Comparison of ENCODE assay signal across 8 cellular contexts in the genomic region with DNA sequence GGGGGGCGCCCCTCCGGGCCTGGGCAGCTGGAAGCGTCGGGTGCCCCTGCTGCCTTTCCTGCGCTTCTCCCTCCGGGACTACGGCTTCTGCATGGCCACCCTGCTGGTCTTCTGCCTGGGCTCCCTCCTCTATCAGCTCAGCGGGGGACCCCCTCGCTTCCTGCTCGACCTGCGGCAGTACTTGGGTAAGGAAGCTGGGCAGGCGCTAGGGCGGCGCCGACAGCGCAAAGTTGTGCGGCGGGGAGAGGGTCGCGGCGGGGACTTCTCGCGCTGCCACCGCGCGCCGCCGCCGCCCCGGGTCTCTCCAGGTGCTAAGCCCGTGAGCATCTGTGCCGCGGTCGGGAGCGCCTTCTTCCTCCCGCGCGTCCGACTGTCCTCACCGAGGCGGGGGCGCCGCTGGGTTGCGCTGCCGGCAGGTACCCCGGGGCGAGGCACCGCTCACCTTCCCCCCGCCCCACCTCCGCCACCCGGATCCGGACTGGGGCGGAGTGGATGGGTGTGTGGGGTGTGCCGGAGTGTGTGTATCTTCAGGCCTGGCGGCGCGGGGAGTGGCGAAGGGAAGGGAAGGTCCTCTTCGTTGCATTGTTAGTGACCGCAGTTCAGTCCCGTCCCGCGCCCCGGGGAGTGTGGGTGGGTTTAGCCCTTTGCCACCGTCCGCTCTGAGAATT. TPM values are rescaled to one million over a fixed set of nuclear protein-coding genes. Genes with fewer than 3 reads are reported as not detected.
DNase-seq lines count a peak whose midpoint lies in the region; ATAC-seq and TF ChIP-seq lines count a peak whose summit lies in the region.

No MANE protein-coding gene starts in this region.

- H3K27me3 Mint-ChIP-seq in activated CD4-positive, alpha-beta memory T cell treated with anti-CD3 and anti-CD28 coated beads for 36 hours: peaks cover 8% of the 10 kb centered on the region
- peaks cover 5% of the 10 kb centered on the region for H3K27me3 Mint-ChIP-seq in endothelial cell (ENCODE audit: unreplicated experiment)

- TF ChIP-seq CTCF in endothelial cell (IDR thresholded peaks at IDR 0.05; ENCODE audit: unreplicated experiment) (no peak), suprapubic skin (IDR thresholded peaks at IDR 0.05) (no peak)

- H3K36me3 ChIP-seq in suprapubic skin: no peaks in the 10 kb centered on the region

- TF ChIP-seq POLR2A in suprapubic skin (IDR thresholded peaks at IDR 0.05): no peak

- POLR2A ChIA-PET in activated CD4-positive, alpha-beta memory T cell treated with anti-CD3 and anti-CD28 coated beads for 36 hours (lab: Charles Lee): interaction anchor here (0.6 to 2.7 kb wide), 4 partner anchors 10 to 1852 kb away, joined by 3 to 11 read pairs (median 6); a partner anchor contains a TSS

- H3K9me3 Mint-ChIP-seq in activated CD4-positive, alpha-beta memory T cell treated with anti-CD3 and anti-CD28 coated beads for 36 hours: no peaks in the 10 kb centered on the region
- H3K9me3 Mint-ChIP-seq in endothelial cell (ENCODE audit: unreplicated experiment): no peaks in the 10 kb centered on the region

- H3K4me3 ChIP-seq in mononuclear cell (ENCODE audit: low read length) (peak overlapping the region; percentile 65), suprapubic skin (peak overlapping the region; percentile 93)

- no peak for TF ChIP-seq EP300 in suprapubic skin (IDR thresholded peaks at IDR 0.05)

- peak; percentile 25 for ATAC-seq in GM19372 (IDR thresholded peaks at IDR 0.05; ENCODE audit: low read depth, unreplicated experiment)

- H3K27ac Mint-ChIP-seq in activated CD4-positive, alpha-beta memory T cell treated with anti-CD3 and anti-CD28 coated beads for 36 hours: no peak overlapping the region
- no peak overlapping the region for H3K27ac Mint-ChIP-seq in endothelial cell (ENCODE audit: unreplicated experiment)

- H3K4me1 ChIP-seq in mononuclear cell (ENCODE audit: insufficient read depth, low read length) (peaks cover 26% of the 10 kb centered on the region), suprapubic skin (peaks cover 36% of the 10 kb centered on the region)

- CTCF ChIA-PET in activated CD4-positive, alpha-beta memory T cell treated with anti-CD3 and anti-CD28 coated beads for 36 hours (lab: Charles Lee): interaction anchor here (0.6 to 2.1 kb wide), 5 partner anchors 10 to 296 kb away, joined by 3 to 13 read pairs (median 5); no protein-coding TSS in a partner anchor

- DNase-seq in AG20443 (ENCODE audit: low spot score) (peak; percentile 40), NCI-H1105 treated with DMSO at 0.1 percent for 48 hours (lab: John Stamatoyannopoulos, UW) (peak; percentile 62), endothelial cell (ENCODE audit: low spot score) (peak; percentile 61), suprapubic skin (ENCODE audit: low spot score in 2 of 2) (peak; percentile 75 to 85), OCI-M1 (lab: John Stamatoyannopoulos, UW) (no peak)
- DNase-seq in activated CD4-positive, alpha-beta memory T cell treated with anti-CD3 and anti-CD28 coated beads for 36 hours: peak; percentile 68

- H3K36me3 Mint-ChIP-seq in activated CD4-positive, alpha-beta memory T cell treated with anti-CD3 and anti-CD28 coated beads for 36 hours: peaks cover 2% of the 10 kb centered on the region
- H3K36me3 Mint-ChIP-seq in endothelial cell (ENCODE audit: low read depth, unreplicated experiment): peaks cover 9% of the 10 kb centered on the region

- intact Hi-C loops in activated CD4-positive, alpha-beta memory T cell treated with anti-CD3 and anti-CD28 coated beads for 36 hours (cut with micrococcal nuclease): loop anchor here (2.0 to 5.0 kb wide), 4 partner anchors 35 to 685 kb away; no protein-coding TSS in a partner anchor

- peaks cover 56% of the 10 kb centered on the region for H3K27me3 ChIP-seq in mononuclear cell (ENCODE audit: insufficient read depth, low read length)
- peaks cover 5% of the 10 kb centered on the region for H3K27me3 ChIP-seq in suprapubic skin

- H3K4me3 Mint-ChIP-seq in activated CD4-positive, alpha-beta memory T cell treated with anti-CD3 and anti-CD28 coated beads for 36 hours: peak overlapping the region; percentile 79
- H3K4me3 Mint-ChIP-seq in endothelial cell (ENCODE audit: unreplicated experiment): peak overlapping the region; percentile 98

- 0% methylated on average over 3 of the region's 66 CpGs for WGBS in suprapubic skin

- H3K9me3 ChIP-seq in mononuclear cell (ENCODE audit: low read depth, low read length): no peaks in the 10 kb centered on the region
- H3K9me3 ChIP-seq in suprapubic skin: no peaks in the 10 kb centered on the region

- peaks cover 28% of the 10 kb centered on the region for H3K4me1 Mint-ChIP-seq in activated CD4-positive, alpha-beta memory T cell treated with anti-CD3 and anti-CD28 coated beads for 36 hours (ENCODE audit: low read depth)
- peaks cover 40% of the 10 kb centered on the region for H3K4me1 Mint-ChIP-seq in endothelial cell (ENCODE audit: unreplicated experiment)

- peak overlapping the region; percentile 86 for H3K27ac ChIP-seq in suprapubic skin

RNA-seq across cellular contexts. Expression of a gene that starts 0.8 kb away (rescaled TPM):
- total RNA-seq in activated CD4-positive, alpha-beta memory T cell treated with anti-CD3 and anti-CD28 coated beads for 36 hours: 1 to 10 TPM; 3.7 to 4.9 TPM
- total RNA-seq in endothelial cell (ENCODE audit: unreplicated experiment): 23.2 TPM
- 1.5 TPM for total RNA-seq in mononuclear cell
- 10 to 100 TPM; 16.7 to 19.5 (median 18.1) TPM for total RNA-seq in suprapubic skin
